In the genomic region with DNA sequence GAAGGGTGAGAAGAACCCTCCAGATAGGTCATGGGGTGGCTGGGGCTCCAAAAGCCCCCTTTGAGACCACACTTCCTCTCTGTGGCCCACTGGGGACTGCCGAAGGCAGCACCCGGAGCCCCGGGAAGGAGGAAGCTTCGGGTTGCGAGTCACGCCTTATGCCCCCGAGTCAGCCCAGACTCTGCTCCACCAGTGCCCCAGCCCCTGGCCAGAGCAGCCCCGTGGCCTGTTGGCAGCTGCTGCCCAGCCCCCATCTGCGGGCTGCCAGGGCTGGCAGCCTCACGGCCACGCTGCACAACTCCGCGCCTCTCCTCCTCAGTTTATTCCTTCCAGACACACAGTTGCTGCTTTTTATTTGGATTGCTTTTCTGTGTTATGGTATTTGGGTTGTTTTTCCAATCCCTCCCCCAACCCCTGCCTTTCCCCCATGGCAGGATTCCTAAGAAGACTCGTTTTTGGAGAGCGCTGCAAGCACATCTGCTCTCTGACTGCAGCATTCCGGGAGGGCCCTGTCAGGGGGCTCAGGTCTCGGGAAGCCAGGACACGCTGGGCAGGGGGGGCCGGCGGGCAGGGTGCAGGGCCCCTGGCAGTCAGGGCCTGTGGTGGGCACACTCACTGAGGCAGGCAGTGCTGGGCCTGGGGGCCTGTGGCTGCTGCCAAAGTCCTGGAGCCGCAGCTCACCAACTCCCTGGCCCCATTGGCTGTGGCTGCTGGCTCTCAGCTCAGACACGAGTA, we compare ENCODE assay signal across 12 cellular contexts. TPM values are rescaled to one million over a fixed set of nuclear protein-coding genes. Genes with fewer than 3 reads are reported as not detected.
DNase-seq lines count a peak whose midpoint lies in the region; ATAC-seq and TF ChIP-seq lines count a peak whose summit lies in the region.
"Had no signal": no experiment of that assay in that cellular context is flagged by ENCODE, and none has a peak within 500 bp of the region (broad histone marks: within the 10 kb centered on the region; RNA-seq: fewer than 3 reads in every experiment).

No MANE protein-coding gene starts in this region.

- H3K4me1 Mint-ChIP-seq in brain, result peaks cover 98% of the 10 kb centered on the region

- H4K20me1 ChIP-seq in smooth muscle cell (ENCODE audit: low read depth), result no peaks in the 10 kb centered on the region

- H3K27ac ChIP-seq in left lung (peak overlapping the region in 1 of 2 donors; percentile 77), smooth muscle cell (ENCODE audit: low read depth) (peak overlapping the region; percentile 14), brain microvascular endothelial cell (no peak overlapping the region)

- no peaks in the 10 kb centered on the region for H3F3A ChIP-seq in smooth muscle cell (ENCODE audit: low read depth)

- H3K27me3 ChIP-seq in H7 (ENCODE audit: control insufficient read depth, insufficient read depth, low read length), result no peaks in the 10 kb centered on the region; the same call in 1 of the 2 replicates
- H3K27me3 ChIP-seq in left lung, result no peaks in the 10 kb centered on the region
- no peaks in the 10 kb centered on the region for H3K27me3 ChIP-seq in smooth muscle cell (ENCODE audit: low read depth)
- H3K27me3 ChIP-seq in brain microvascular endothelial cell (replicated peaks), result no peaks in the 10 kb centered on the region

- H3K9me3 Mint-ChIP-seq in brain, result no peaks in the 10 kb centered on the region
- H3K9me3 Mint-ChIP-seq: activated T-helper 1 cell treated with anti-CD3 and anti-CD28 coated beads, Interleukin-12 subunit alpha, Interleukin-12 subunit beta, Interleukin-2, Interleukin-4 antibody, amounts not matched to agents 30 ng/mL and 10 ng/mL and 1 ng/mL, durations not matched to agents 14 hours and 24 hours and 36 hours; naive thymus-derived CD8-positive, alpha-beta T cell had no signal

- no peak overlapping the region for H3K9ac ChIP-seq in smooth muscle cell (ENCODE audit: low read depth)

- H3K36me3 Mint-ChIP-seq in brain, result no peaks in the 10 kb centered on the region
- H3K36me3 Mint-ChIP-seq: naive thymus-derived CD8-positive, alpha-beta T cell had no signal

- peak overlapping the region in 2 of 5 experiments; percentile 43 to 61 for H3K4me3 Mint-ChIP-seq in brain
- H3K4me3 Mint-ChIP-seq: activated T-helper 1 cell treated with anti-CD3 and anti-CD28 coated beads, Interleukin-12 subunit alpha, Interleukin-12 subunit beta, Interleukin-2, Interleukin-4 antibody, amounts not matched to agents 30 ng/mL and 10 ng/mL and 1 ng/mL, durations not matched to agents 14 hours and 24 hours and 36 hours; naive thymus-derived CD8-positive, alpha-beta T cell had no signal

- TF ChIP-seq POLR2A in lower leg skin (IDR thresholded peaks at IDR 0.05), result no peak

- H3K4me2 ChIP-seq in smooth muscle cell, result peak overlapping the region; percentile 55

- peak overlapping the region in 4 of 5 experiments; percentile 84 to 95 (median 88) for H3K27ac Mint-ChIP-seq in brain
- H3K27ac Mint-ChIP-seq: activated T-helper 1 cell treated with anti-CD3 and anti-CD28 coated beads, Interleukin-12 subunit alpha, Interleukin-12 subunit beta, Interleukin-2, Interleukin-4 antibody, amounts not matched to agents 30 ng/mL and 10 ng/mL and 1 ng/mL, durations not matched to agents 14 hours and 24 hours and 36 hours had no signal

- no peaks in the 10 kb centered on the region for H3K36me3 ChIP-seq in H7 (replicated peaks; ENCODE audit: control insufficient read depth, insufficient read depth, low read length)
- no peaks in the 10 kb centered on the region for H3K36me3 ChIP-seq in left lung
- no peaks in the 10 kb centered on the region for H3K36me3 ChIP-seq in smooth muscle cell (ENCODE audit: low read depth)
- H3K36me3 ChIP-seq in brain microvascular endothelial cell (replicated peaks), result no peaks in the 10 kb centered on the region

- no peaks in the 10 kb centered on the region for H3K9me3 ChIP-seq in left lung
- H3K9me3 ChIP-seq in smooth muscle cell (replicated peaks; ENCODE audit: low read depth), result no peaks in the 10 kb centered on the region

- intact Hi-C loops in left lung (cut with DNase I) (no loop called here), lower leg skin (cut with DNase I; ENCODE audit: low total_unique reads) (no loop called here)

- DNase-seq in H7 (peak; percentile 63), left lung (peak in 1 of 2 donors; percentile 59), smooth muscle cell (lab: John Stamatoyannopoulos, UW; ENCODE audit: unreplicated experiment) (no peak), brain microvascular endothelial cell (no peak), lower leg skin (ENCODE audit: low spot score in 2 of 2) (no peak), NCI-H2196 (lab: John Stamatoyannopoulos, UW; ENCODE audit: unreplicated experiment) (no peak)
- DNase-seq: DND-41, NCI-H187 had no signal

- H3K4me3 ChIP-seq in H7 (ENCODE audit: insufficient read depth, low read depth, low read length) (no peak overlapping the region), left lung (no peak overlapping the region), smooth muscle cell (no peak overlapping the region), brain microvascular endothelial cell (ENCODE audit: low read depth, low read length) (no peak overlapping the region), lower leg skin (ENCODE audit: low read depth, poor library complexity, severe bottlenecking) (no peak overlapping the region)

- no peaks in the 10 kb centered on the region for H3K79me2 ChIP-seq in smooth muscle cell (ENCODE audit: low read depth)

- in situ Hi-C loops in brain microvascular endothelial cell (cut with HindIII; ENCODE audit: low pct_ligation_motif_present, low sequenced_read_pairs), result no loop called here

- TF ChIP-seq CTCF in brain (conservative IDR thresholded peaks at IDR 0.05) (no peak), left lung (IDR thresholded peaks at IDR 0.05) (no peak), smooth muscle cell (IDR thresholded peaks at IDR 0.05; ENCODE audit: borderline replicate concordance, insufficient read depth, poor library complexity, severe bottlenecking) (no peak), brain microvascular endothelial cell (IDR thresholded peaks at IDR 0.05; ENCODE audit: low read depth, low read length, missing control alignments) (no peak), lower leg skin (IDR thresholded peaks at IDR 0.05) (no peak)

- ATAC-seq in left lung, result peak; percentile 14
- ATAC-seq in GM19395 (IDR thresholded peaks at IDR 0.05; ENCODE audit: unreplicated experiment), result no peak
- ATAC-seq: naive thymus-derived CD8-positive, alpha-beta T cell had no signal

- peak overlapping the region; percentile 83 for H2AFZ ChIP-seq in smooth muscle cell (ENCODE audit: low read depth)

- WGBS in smooth muscle cell (ENCODE audit: low lambda C conversion rate), result 53% methylated on average over 22 of the region's 22 CpGs
- 57 to 61% methylated on average over 21 of the region's 22 CpGs for WGBS in lower leg skin, 2 donors

- H3K4me1 ChIP-seq in left lung (peaks cover 14 to 25% of the 10 kb centered on the region in 2 donors), smooth muscle cell (ENCODE audit: low read depth) (peaks cover 25% of the 10 kb centered on the region)

- H3K27me3 Mint-ChIP-seq in brain, result peaks cover 7% of the 10 kb centered on the region

RNA-seq across cellular contexts. Expression of a gene that starts 20.3 kb away (rescaled TPM):
- total RNA-seq in H7 (2014; rRNA removed; shearing (Covaris generic)), result 59.8 and 61.0 TPM in 2 replicates
- 98.8 TPM for polyA plus RNA-seq in brain (ENCODE audit: insufficient read depth, low read depth, low replicate concordance)
- total RNA-seq in left lung, result 10 to 100 TPM; 27.8 to 34.8 TPM
- total RNA-seq in smooth muscle cell, result 37.0 and 44.8 TPM in 2 replicates
- 52.7 and 59.8 TPM in 2 replicates for polyA plus RNA-seq in smooth muscle cell
- total RNA-seq in lower leg skin, result 10 to 100 TPM; 32.5 to 44.3 (median 42.8) TPM
